ENCODE assay signal across 9 cellular contexts in genomic region chr3:122055215-122055614, GRCh38. TPM values are rescaled to one million over a fixed set of nuclear protein-coding genes. Genes with fewer than 3 reads are reported as not detected.
DNase-seq lines count a peak whose midpoint lies in the region; ATAC-seq and TF ChIP-seq lines count a peak whose summit lies in the region.
"Had no signal": no experiment of that assay in that cellular context is flagged by ENCODE, and none has a peak within 500 bp of the region (broad histone marks: within the 10 kb centered on the region; RNA-seq: fewer than 3 reads in every experiment).

Gene CD86 (plus strand): TSS chr3:122055362. CDS start chr3:122055490, 128 bp downstream.

- no peaks in the 10 kb centered on the region for H3K9me3 Mint-ChIP-seq in mesothelial cell of epicardium

- peaks cover 13% of the 10 kb centered on the region for H3K27me3 Mint-ChIP-seq in mesothelial cell of epicardium (ENCODE audit: low read depth)

- DNase-seq in NOMO-1 (lab: John Stamatoyannopoulos, UW; ENCODE audit: unreplicated experiment in 2 of 2) (peak; percentile 79 to 95), mucosa of gallbladder (ENCODE audit: low spot score) (no peak), DMS53 (lab: John Stamatoyannopoulos, UW) (no peak), NCI-H2081 (lab: John Stamatoyannopoulos, UW) (no peak), mesothelial cell of epicardium (ENCODE audit: low spot score in 2 of 2, unreplicated experiment in 2 of 2) (no peak), NCI-H345 (lab: John Stamatoyannopoulos, UW) (no peak)

- peak; percentile 56 for TF ChIP-seq POLR2A in GM18526 (IDR thresholded peaks at IDR 0.05; ENCODE audit: extremely low read depth, insufficient read length)

- no peaks in the 10 kb centered on the region for H3K36me3 Mint-ChIP-seq in mesothelial cell of epicardium

- peak; percentile 95 for ATAC-seq in HG02610 (IDR thresholded peaks at IDR 0.05; ENCODE audit: unreplicated experiment)

- no peak for TF ChIP-seq CTCF in mesothelial cell of epicardium (IDR thresholded peaks at IDR 0.05; ENCODE audit: unreplicated experiment)

- no peak within 1 kb of the TSS for H3K27ac Mint-ChIP-seq in mesothelial cell of epicardium

- H3K4me1 Mint-ChIP-seq in mesothelial cell of epicardium = no peaks in the 10 kb centered on the region

- H3K4me3 Mint-ChIP-seq in mesothelial cell of epicardium = no peak within 1 kb of the TSS

RNA-seq across cellular contexts. Expression of gene CD86, which starts in this region (rescaled TPM):
- total RNA-seq in mucosa of gallbladder = 10.5 TPM
- total RNA-seq in mesothelial cell of epicardium = 0.33 to 0.47 TPM (median 0.34 TPM) in 3 replicates
- total RNA-seq: pulmonary artery endothelial cell had no signal

Comparison
In these comparisons a context has a peak if more than half of its experiments do, and no peak if none do; other contexts are left out.
1. DNase-seq: peak in NOMO-1 (2 of 2); none in mucosa of gallbladder (single experiment), DMS53 (single experiment), NCI-H2081 (0 of 2), mesothelial cell of epicardium (0 of 2) and NCI-H345 (single experiment).